Comparison of ENCODE assay signal across 10 cellular contexts in genomic region chr19:49132974-49133609, GRCh38. TPM values are rescaled to one million over a fixed set of nuclear protein-coding genes. Genes with fewer than 3 reads are reported as not detected.
DNase-seq lines count a peak whose midpoint lies in the region; ATAC-seq, FAIRE-seq and TF ChIP-seq lines count a peak whose summit lies in the region.
"Had no signal": no experiment of that assay in that cellular context is flagged by ENCODE, and none has a peak within 500 bp of the region (broad histone marks: within the 10 kb centered on the region; RNA-seq: fewer than 3 reads in every experiment).

No MANE protein-coding gene starts in this region.

- FAIRE-seq in GM19239 (lab: Jason Lieb, UNC) = no peak

- ATAC-seq in Right ventricle myocardium inferior (peak; percentile 2), lower lobe of right lung (peak; percentile 58 to 67), upper lobe of right lung (peak; percentile 51), GM21737 (IDR thresholded peaks at IDR 0.05; ENCODE audit: unreplicated experiment) (no peak), HG02938 (IDR thresholded peaks at IDR 0.05; ENCODE audit: unreplicated experiment) (no peak)

- H3K27ac ChIP-seq in brain microvascular endothelial cell = no peak overlapping the region
- H3K27ac ChIP-seq in lower lobe of right lung = no peak overlapping the region
- no peak overlapping the region for H3K27ac ChIP-seq in upper lobe of right lung
- H3K27ac ChIP-seq: HL-60 had no signal

- H3K9me3 ChIP-seq in lower lobe of right lung = no peaks in the 10 kb centered on the region
- H3K9me3 ChIP-seq in upper lobe of right lung = no peaks in the 10 kb centered on the region

- no peak for DNase-seq in Right ventricle myocardium inferior (ENCODE audit: missing footprints)
- no peak for DNase-seq in cardiac septum (ENCODE audit: low spot score)
- no peak for DNase-seq in brain microvascular endothelial cell
- DNase-seq in lower lobe of right lung = peak; percentile 76
- DNase-seq in upper lobe of right lung = peak; percentile 79
- no peak for DNase-seq in GM19239 (ENCODE audit: insufficient read length, low spot score)
- DNase-seq: activated gamma-delta T cell had no signal

- in situ Hi-C loops in brain microvascular endothelial cell (cut with HindIII; ENCODE audit: low pct_ligation_motif_present, low sequenced_read_pairs) = no loop called here

- no peaks in the 10 kb centered on the region for H3K27me3 ChIP-seq in brain microvascular endothelial cell (replicated peaks)
- no peaks in the 10 kb centered on the region for H3K27me3 ChIP-seq in lower lobe of right lung (ENCODE audit: low read depth)
- no peaks in the 10 kb centered on the region for H3K27me3 ChIP-seq in upper lobe of right lung

- H3K36me3 ChIP-seq in brain microvascular endothelial cell (replicated peaks) (no peaks in the 10 kb centered on the region), lower lobe of right lung (no peaks in the 10 kb centered on the region), upper lobe of right lung (no peaks in the 10 kb centered on the region)

- H3K4me1 ChIP-seq in lower lobe of right lung (peaks cover 22% of the 10 kb centered on the region), upper lobe of right lung (peaks cover 15% of the 10 kb centered on the region)

- intact Hi-C loops in Right ventricle myocardium inferior (cut with DNase I) = no loop called here
- intact Hi-C loops in cardiac septum (cut with DNase I) = no loop called here
- intact Hi-C loops in lower lobe of right lung (cut with DNase I) = no loop called here
- intact Hi-C loops in upper lobe of right lung (cut with DNase I) = no loop called here

- TF ChIP-seq CTCF in brain microvascular endothelial cell (IDR thresholded peaks at IDR 0.05; ENCODE audit: low read depth, low read length, missing control alignments) = no peak
- TF ChIP-seq CTCF in lower lobe of right lung (IDR thresholded peaks at IDR 0.05) = no peak
- no peak for TF ChIP-seq CTCF in upper lobe of right lung (IDR thresholded peaks at IDR 0.05)

- H3K4me3 ChIP-seq in brain microvascular endothelial cell (ENCODE audit: low read depth, low read length) = peak overlapping the region; percentile 5
- peak overlapping the region; percentile 50 for H3K4me3 ChIP-seq in lower lobe of right lung
- peak overlapping the region; percentile 36 for H3K4me3 ChIP-seq in upper lobe of right lung

RNA-seq across cellular contexts. Expression of gene PPFIA3, which starts 13.7 kb away (rescaled TPM):
- total RNA-seq in Right ventricle myocardium inferior (4.1 TPM), cardiac septum (10.1 TPM), lower lobe of right lung (4.3 TPM), upper lobe of right lung (10.7 TPM)

RNA-seq across cellular contexts. Expression of gene C19orf73, which starts 14.1 kb away (rescaled TPM):
- 1.8 TPM for total RNA-seq in Right ventricle myocardium inferior
- total RNA-seq in cardiac septum = 1.0 TPM
- 1.4 TPM for total RNA-seq in lower lobe of right lung
- 1.5 TPM for total RNA-seq in upper lobe of right lung

RNA-seq across cellular contexts. Expression of gene LIN7B, which starts 18.9 kb away (rescaled TPM):
- total RNA-seq in Right ventricle myocardium inferior = 21.1 TPM
- 24.7 TPM for total RNA-seq in cardiac septum
- 10.6 TPM for total RNA-seq in lower lobe of right lung
- 12.2 TPM for total RNA-seq in upper lobe of right lung

RNA-seq across cellular contexts. Expression of gene HRC, which starts 22.1 kb away (rescaled TPM):
- 843 TPM for total RNA-seq in Right ventricle myocardium inferior
- total RNA-seq in cardiac septum = 907 TPM
- total RNA-seq in lower lobe of right lung = 1.8 TPM
- 2.2 TPM for total RNA-seq in upper lobe of right lung

RNA-seq across cellular contexts. Expression of gene TRPM4, which starts 24.5 kb away (rescaled TPM):
- total RNA-seq in Right ventricle myocardium inferior (28.5 TPM), cardiac septum (44.1 TPM), lower lobe of right lung (51.6 TPM), upper lobe of right lung (44.3 TPM)

Comparison
In these comparisons a context has a peak if more than half of its experiments do, and no peak if none do; other contexts are left out.
1. ATAC-seq: peak in Right ventricle myocardium inferior (single experiment), lower lobe of right lung (2 of 2) and upper lobe of right lung (single experiment); none in GM21737 (single experiment) and HG02938 (single experiment).
2. DNase-seq: peak in lower lobe of right lung (single experiment) and upper lobe of right lung (single experiment); none in Right ventricle myocardium inferior (single experiment), cardiac septum (single experiment), brain microvascular endothelial cell (single experiment) and GM19239 (single experiment).
3. Peak in every context shown above with its lines, with median percentiles within 50 percentile points of each other: H3K4me3 ChIP-seq.